In the genomic region with DNA sequence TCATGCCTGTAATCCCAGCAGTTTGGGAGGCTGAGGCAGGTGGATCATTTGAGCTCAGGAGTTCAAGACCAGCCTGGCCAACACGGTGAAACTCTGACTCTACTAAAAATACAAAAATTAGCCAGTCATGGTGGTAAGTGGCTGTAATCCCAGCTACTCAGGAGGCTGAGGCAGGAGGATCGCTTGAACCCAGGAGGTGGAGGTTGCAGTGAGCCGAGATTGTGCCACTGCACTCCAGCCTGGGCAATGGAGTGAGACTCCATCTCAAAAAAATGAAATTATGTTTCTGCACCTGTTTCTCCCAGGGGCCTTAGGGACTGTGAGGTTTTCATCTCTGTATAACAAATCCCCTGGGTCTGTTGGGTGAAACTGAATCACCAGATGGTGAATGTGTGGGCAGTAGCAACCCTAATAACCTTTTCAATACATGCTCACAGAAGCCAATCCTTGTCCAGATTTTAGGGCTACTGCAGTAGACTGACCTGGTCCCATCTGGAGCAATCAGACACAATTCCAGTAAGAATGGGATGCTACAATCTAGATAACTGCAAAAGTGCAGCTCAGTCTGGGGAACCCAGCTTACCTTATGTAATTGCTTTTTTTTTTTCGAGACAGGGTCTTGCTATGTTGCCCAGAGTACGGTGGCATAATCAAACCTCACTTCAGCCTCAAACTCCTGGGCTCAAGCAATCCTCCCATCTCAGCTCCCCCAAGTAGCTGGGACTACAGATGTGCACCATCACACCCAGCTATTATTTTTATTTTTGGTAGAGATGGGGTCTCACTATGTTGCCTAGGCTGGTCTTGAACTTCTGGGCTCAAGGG, we compare ENCODE assay signal across 8 cellular contexts.
A peak's percentile ranks its signal among the peaks of the same experiment; 100 is the strongest.
DNase-seq lines count a peak whose midpoint lies in the region; ATAC-seq lines count a peak whose summit lies in the region.
"Not testable (repeated sequence)": the region's sequence is repeated elsewhere in the genome, so short reads cannot be mapped to it uniquely, and the experiment has no call there.

No MANE protein-coding gene starts in this region.

- peak; percentile 69 for DNase-seq in germinal center (ENCODE audit: low spot score)

- H3K4me3 ChIP-seq in BLaER1 = not testable (repeated sequence)

- not testable (repeated sequence) for H3K27me3 ChIP-seq in BLaER1

- H3K9me3 ChIP-seq in BLaER1 = not testable (repeated sequence)

- H3K4me2 ChIP-seq in BLaER1 = peak overlapping the region; percentile 56

- peak; percentile 50 for ATAC-seq in GM18520 (IDR thresholded peaks at IDR 0.05; ENCODE audit: unreplicated experiment)
- ATAC-seq in GM19351 (IDR thresholded peaks at IDR 0.05; ENCODE audit: unreplicated experiment) = peak; percentile 86
- peak; percentile 89 for ATAC-seq in GM21576 (IDR thresholded peaks at IDR 0.05; ENCODE audit: unreplicated experiment)
- peak; percentile 76 for ATAC-seq in HG02763 (IDR thresholded peaks at IDR 0.05; ENCODE audit: unreplicated experiment)
- ATAC-seq in HG03095 (IDR thresholded peaks at IDR 0.05; ENCODE audit: unreplicated experiment) = peak; percentile 92
- peak; percentile 93 for ATAC-seq in HG03442 (IDR thresholded peaks at IDR 0.05; ENCODE audit: unreplicated experiment)

- H3K4me1 ChIP-seq in BLaER1 = peaks cover 29% of the 10 kb centered on the region

- not testable (repeated sequence) for H3K27ac ChIP-seq in BLaER1

- not testable (repeated sequence) for H4K20me1 ChIP-seq in BLaER1

- not testable (repeated sequence) for H3K36me3 ChIP-seq in BLaER1

- not testable (repeated sequence) for H3K9ac ChIP-seq in BLaER1
